9 cellular contexts compared by ENCODE assay signal in the genomic region with DNA sequence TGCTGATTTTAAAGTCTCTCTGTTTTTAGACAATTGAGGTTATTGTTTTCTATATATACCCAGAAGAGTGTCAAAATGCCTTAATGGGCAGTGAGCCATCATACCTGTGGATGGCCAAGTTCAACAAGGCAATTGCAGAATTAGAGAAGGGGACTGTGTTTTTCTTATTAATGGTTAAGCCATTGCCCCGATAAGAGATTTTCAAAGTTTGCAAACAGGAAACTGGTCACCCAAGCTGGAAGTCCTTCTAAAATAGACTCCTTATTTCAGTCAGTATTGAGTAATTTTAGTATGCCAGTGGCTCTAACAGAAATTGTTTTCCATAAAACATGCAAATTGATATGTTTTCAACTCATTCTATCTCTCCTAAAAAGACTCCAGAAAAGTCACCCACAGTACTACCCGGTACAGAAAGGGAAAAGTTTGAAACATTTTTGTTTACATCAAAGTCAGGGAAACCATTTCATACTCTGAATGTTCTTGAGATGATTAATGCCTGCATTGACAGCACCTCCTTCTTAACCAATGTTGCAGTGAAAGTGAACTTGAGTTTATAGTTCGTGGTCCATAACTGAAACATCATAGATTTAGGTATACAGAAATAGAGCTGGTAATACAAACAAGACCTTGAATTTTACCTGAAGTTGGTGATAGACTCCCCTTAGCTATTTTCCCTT.
A peak's percentile ranks its signal among the peaks of the same experiment; 100 is the strongest.
DNase-seq lines count a peak whose midpoint lies in the region; ATAC-seq and TF ChIP-seq lines count a peak whose summit lies in the region.
"Had no signal": no experiment of that assay in that cellular context is flagged by ENCODE, and none has a peak within 500 bp of the region (broad histone marks: within the 10 kb centered on the region; RNA-seq: fewer than 3 reads in every experiment).

No MANE protein-coding gene starts in this region.

- no peak for TF ChIP-seq CTCF in progenitor cell of endocrine pancreas (IDR thresholded peaks at IDR 0.05; ENCODE audit: unreplicated experiment)

- no peaks in the 10 kb centered on the region for H3K27me3 ChIP-seq in SJSA1 (replicated peaks)

- ATAC-seq in GM18909 (IDR thresholded peaks at IDR 0.05; ENCODE audit: poor library complexity, unreplicated experiment) (peak; percentile 53), HG02623 (IDR thresholded peaks at IDR 0.05; ENCODE audit: unreplicated experiment) (peak; percentile 40)

- H3K36me3 ChIP-seq in SJSA1, result no peaks in the 10 kb centered on the region

- H3K9me3 Mint-ChIP-seq in progenitor cell of endocrine pancreas (ENCODE audit: low read depth), result peaks cover 4% of the 10 kb centered on the region

- DNase-seq in SJSA1 (ENCODE audit: low read depth in 1 of 2, low spot score in 2 of 2), result no peak
- no peak for DNase-seq in progenitor cell of endocrine pancreas (ENCODE audit: low spot score, unreplicated experiment)
- no peak for DNase-seq in T-helper 2 cell
- DNase-seq in NCI-H2196 (lab: John Stamatoyannopoulos, UW; ENCODE audit: unreplicated experiment), result no peak
- DNase-seq in stimulated activated CD4-positive, alpha-beta T cell treated with anti-CD3 and anti-CD28 coated beads, Interleukin-15, amount 100 ng/mL, for 24 hours, result no peak
- DNase-seq in GF-D8 (lab: John Stamatoyannopoulos, UW), result no peak
- DNase-seq: central memory CD4-positive, alpha-beta T cell had no signal

- peaks cover 35% of the 10 kb centered on the region for H3K4me1 ChIP-seq in SJSA1 (replicated peaks)

- peaks cover 38% of the 10 kb centered on the region for H3K4me1 Mint-ChIP-seq in progenitor cell of endocrine pancreas (ENCODE audit: low read depth)

- H3K27ac ChIP-seq in SJSA1, result peak overlapping the region; percentile 44

- H3K4me3 Mint-ChIP-seq in progenitor cell of endocrine pancreas (ENCODE audit: low read depth), result no peak overlapping the region

- peaks cover 4% of the 10 kb centered on the region for H3K27me3 Mint-ChIP-seq in progenitor cell of endocrine pancreas

- H3K27ac Mint-ChIP-seq in progenitor cell of endocrine pancreas, result peak overlapping the region; percentile 59

- no peak overlapping the region for H3K4me3 ChIP-seq in SJSA1

- H3K36me3 Mint-ChIP-seq in progenitor cell of endocrine pancreas (ENCODE audit: insufficient read depth), result no peaks in the 10 kb centered on the region

- no peaks in the 10 kb centered on the region for H3K9me3 ChIP-seq in SJSA1 (replicated peaks)
